In genomic region chr9:135606885-135607259, GRCh38 we compare ENCODE assay signal across 26 cellular contexts. TPM values are rescaled to one million over a fixed set of nuclear protein-coding genes. Genes with fewer than 3 reads are reported as not detected.
A peak's percentile ranks its signal among the peaks of the same experiment; 100 is the strongest.
DNase-seq lines count a peak whose midpoint lies in the region; ATAC-seq and TF ChIP-seq lines count a peak whose summit lies in the region.
"Had no signal": no experiment of that assay in that cellular context is flagged by ENCODE, and none has a peak within 500 bp of the region (broad histone marks: within the 10 kb centered on the region; RNA-seq: fewer than 3 reads in every experiment).

No MANE protein-coding gene starts in this region.

- H3K4me1 ChIP-seq in stomach, result peaks cover 0 to 7% (median 2%) of the 10 kb centered on the region in 4 donors

- peaks cover 9% of the 10 kb centered on the region for H3K4me1 Mint-ChIP-seq in WTC11
- H3K4me1 Mint-ChIP-seq in mesothelial cell of epicardium, result no peaks in the 10 kb centered on the region

- TF ChIP-seq POLR2A in stomach (IDR thresholded peaks at IDR 0.05), result no peak

- ATAC-seq in WTC11, result no peak
- ATAC-seq: CD8-positive, alpha-beta T cell had no signal

- TF ChIP-seq EP300 in stomach (IDR thresholded peaks at IDR 0.05), result no peak

- peak; percentile 47 for DNase-seq in activated effector memory CD4-positive, alpha-beta T cell treated with anti-CD3 and anti-CD28 coated beads, Interleukin-2, amount 50 U/mL, for 16 hours
- DNase-seq in activated effector memory CD4-positive, alpha-beta T cell treated with Interleukin-2 at 50 U/mL for 16 hours, result no peak
- DNase-seq in WTC11 (ENCODE audit: low spot score), result no peak
- no peak for DNase-seq in mesothelial cell of epicardium (ENCODE audit: low spot score in 2 of 2, unreplicated experiment in 2 of 2)
- DNase-seq in stomach, result peak; percentile 15
- no peak for DNase-seq in OCI-M2 (lab: John Stamatoyannopoulos, UW; ENCODE audit: unreplicated experiment)
- no peak for DNase-seq in NCI-H524 (lab: John Stamatoyannopoulos, UW)
- DNase-seq: AML-193, C1 segment of cervical spinal cord, DND-41, GM23248, HCEC 1CT, KBM-7, MM.1S, NCI-H1048, NCI-H1436, NCI-H187 treated with DMSO at 0.1 percent for 48 hours, NCI-H2107, SIG-M5 had no signal

- H3K36me3 Mint-ChIP-seq in WTC11, result peaks cover 10% of the 10 kb centered on the region
- H3K36me3 Mint-ChIP-seq in mesothelial cell of epicardium, result no peaks in the 10 kb centered on the region
- H3K36me3 Mint-ChIP-seq: CD8-positive, alpha-beta T cell had no signal

- no peaks in the 10 kb centered on the region for H3K9me3 ChIP-seq in stomach

- peak overlapping the region; percentile 49; the same call in 1 of the 2 replicates for H3K27ac Mint-ChIP-seq in WTC11
- peak overlapping the region; percentile 37 for H3K27ac Mint-ChIP-seq in mesothelial cell of epicardium
- H3K27ac Mint-ChIP-seq: CD8-positive, alpha-beta T cell had no signal

- H3K4me3 ChIP-seq in stomach, result no peak overlapping the region
- H3K4me3 ChIP-seq: GM23248 had no signal

- CTCF ChIA-PET in WTC11 (lab: Charles Lee), result no interaction called here

- H3K4me3 Mint-ChIP-seq in WTC11 (no peak overlapping the region), mesothelial cell of epicardium (no peak overlapping the region)
- H3K4me3 Mint-ChIP-seq: CD8-positive, alpha-beta T cell had no signal

- H3K27me3 Mint-ChIP-seq in WTC11 (ENCODE audit: low read depth) (no peaks in the 10 kb centered on the region; the same call in 1 of the 2 replicates), mesothelial cell of epicardium (ENCODE audit: low read depth) (peaks cover 1% of the 10 kb centered on the region)

- peaks cover 20% of the 10 kb centered on the region for H3K9me3 Mint-ChIP-seq in WTC11
- H3K9me3 Mint-ChIP-seq in mesothelial cell of epicardium, result no peaks in the 10 kb centered on the region
- H3K9me3 Mint-ChIP-seq: CD8-positive, alpha-beta T cell had no signal

- no peaks in the 10 kb centered on the region for H3K36me3 ChIP-seq in stomach

- POLR2A ChIA-PET in WTC11 (lab: Charles Lee), result no interaction called here

- no peak overlapping the region for H3K27ac ChIP-seq in stomach
- H3K27ac ChIP-seq: GM23248, RWPE1 had no signal

- intact Hi-C loops in stomach (cut with DNase I; ENCODE audit: low total_unique reads), result no loop called here

- H3K27me3 ChIP-seq in stomach, result peaks cover 0 to 42% (median 15%) of the 10 kb centered on the region in 3 donors

- WGBS in stomach, 5 donors, result 80 to 87% (median 81%) methylated on average over 11 of the region's 11 CpGs

- TF ChIP-seq CTCF in WTC11 (IDR thresholded peaks at IDR 0.05), result no peak
- no peak for TF ChIP-seq CTCF in mesothelial cell of epicardium (IDR thresholded peaks at IDR 0.05; ENCODE audit: unreplicated experiment)
- TF ChIP-seq CTCF in stomach (IDR thresholded peaks at IDR 0.05), result no peak

TF ChIP-seq in WTC11, 78 proteins besides CTCF, POLR2A, EP300 and RAD21:
- TF ChIP-seq CREB1 (CRISPR knock-in tag; IDR thresholded peaks at IDR 0.05), result no peak
- TF ChIP-seq CDX4 (CRISPR knock-in tag; IDR thresholded peaks at IDR 0.05; ENCODE audit: borderline replicate concordance), result no peak
- TF ChIP-seq RELA (CRISPR knock-in tag; IDR thresholded peaks at IDR 0.05; ENCODE audit: borderline replicate concordance), result no peak
- TF ChIP-seq TCF7 (CRISPR knock-in tag; IDR thresholded peaks at IDR 0.05; ENCODE audit: low read depth), result no peak
- TF ChIP-seq CBFB (CRISPR knock-in tag; IDR thresholded peaks at IDR 0.05; ENCODE audit: low read depth), result no peak
- TF ChIP-seq FOXK1 (CRISPR knock-in tag; IDR thresholded peaks at IDR 0.05), result no peak
- no peak for TF ChIP-seq IRF2 (CRISPR knock-in tag; IDR thresholded peaks at IDR 0.05; ENCODE audit: borderline replicate concordance, low read depth)
- no peak for TF ChIP-seq ZNF423 (CRISPR knock-in tag; IDR thresholded peaks at IDR 0.05)
- no peak for TF ChIP-seq ZNF219 (CRISPR knock-in tag; IDR thresholded peaks at IDR 0.05; ENCODE audit: borderline replicate concordance)
- TF ChIP-seq NFE2L1 (CRISPR knock-in tag; IDR thresholded peaks at IDR 0.05), result no peak
- TF ChIP-seq RORB (CRISPR knock-in tag; IDR thresholded peaks at IDR 0.05), result no peak
- no peak for TF ChIP-seq ZNF121 (CRISPR knock-in tag; IDR thresholded peaks at IDR 0.05)
- TF ChIP-seq ZNF396 (CRISPR knock-in tag; IDR thresholded peaks at IDR 0.05; ENCODE audit: borderline replicate concordance), result no peak
- no peak for TF ChIP-seq USF1 (CRISPR knock-in tag; IDR thresholded peaks at IDR 0.05)
- TF ChIP-seq ZBTB21 (CRISPR knock-in tag; IDR thresholded peaks at IDR 0.05; ENCODE audit: borderline replicate concordance), result no peak

RNA-seq across cellular contexts. Expression of gene GLT6D1, which starts 32.5 kb away (rescaled TPM):
- total RNA-seq in WTC11 (2021) (0.25 to 0.37 TPM (median 0.27 TPM) in 3 replicates), mesothelial cell of epicardium (not detected in 3 replicates), stomach (not detected)
- not detected for polyA plus RNA-seq in stomach
- total RNA-seq: A172; CD8-positive, alpha-beta T cell; G401; GM23248; HT1080; NCI-H460 had no signal
- polyA plus RNA-seq: AG04450, GM23248 had no signal

RNA-seq across cellular contexts. Expression of gene PAEP, which starts 45.3 kb away (rescaled TPM):
- not detected in 3 replicates for total RNA-seq in WTC11 (2021)
- total RNA-seq in mesothelial cell of epicardium, result not detected in 3 replicates
- not detected for total RNA-seq in stomach
- polyA plus RNA-seq in stomach, result not detected
- total RNA-seq: A172; CD8-positive, alpha-beta T cell; G401; GM23248 had no signal
- polyA plus RNA-seq: AG04450, GM23248 had no signal

RNA-seq across cellular contexts. Expression of gene LCN9, which starts 56.2 kb away (rescaled TPM):
- total RNA-seq in WTC11 (2021) (1.4 to 2.6 TPM (median 1.7 TPM) in 3 replicates), mesothelial cell of epicardium (0.97 to 1.7 TPM (median 1.4 TPM) in 3 replicates), stomach (not detected)
- polyA plus RNA-seq in stomach, result not detected
- total RNA-seq: A172; CD8-positive, alpha-beta T cell; G401; GM23248; HT1080; NCI-H460 had no signal
- polyA plus RNA-seq: AG04450, GM23248 had no signal

Comparison
In these comparisons a context has a peak if more than half of its experiments do, and no peak if none do; other contexts are left out.
1. DNase-seq: peak in activated effector memory CD4-positive, alpha-beta T cell treated with anti-CD3 and anti-CD28 coated beads, Interleukin-2, amount 50 U/mL, for 16 hours (single experiment) and stomach (single experiment); none in activated effector memory CD4-positive, alpha-beta T cell treated with Interleukin-2 at 50 U/mL for 16 hours (single experiment), WTC11 (single experiment), mesothelial cell of epicardium (0 of 2), OCI-M2 (single experiment) and NCI-H524 (0 of 2).